8 cellular contexts compared by ENCODE assay signal in the genomic region with DNA sequence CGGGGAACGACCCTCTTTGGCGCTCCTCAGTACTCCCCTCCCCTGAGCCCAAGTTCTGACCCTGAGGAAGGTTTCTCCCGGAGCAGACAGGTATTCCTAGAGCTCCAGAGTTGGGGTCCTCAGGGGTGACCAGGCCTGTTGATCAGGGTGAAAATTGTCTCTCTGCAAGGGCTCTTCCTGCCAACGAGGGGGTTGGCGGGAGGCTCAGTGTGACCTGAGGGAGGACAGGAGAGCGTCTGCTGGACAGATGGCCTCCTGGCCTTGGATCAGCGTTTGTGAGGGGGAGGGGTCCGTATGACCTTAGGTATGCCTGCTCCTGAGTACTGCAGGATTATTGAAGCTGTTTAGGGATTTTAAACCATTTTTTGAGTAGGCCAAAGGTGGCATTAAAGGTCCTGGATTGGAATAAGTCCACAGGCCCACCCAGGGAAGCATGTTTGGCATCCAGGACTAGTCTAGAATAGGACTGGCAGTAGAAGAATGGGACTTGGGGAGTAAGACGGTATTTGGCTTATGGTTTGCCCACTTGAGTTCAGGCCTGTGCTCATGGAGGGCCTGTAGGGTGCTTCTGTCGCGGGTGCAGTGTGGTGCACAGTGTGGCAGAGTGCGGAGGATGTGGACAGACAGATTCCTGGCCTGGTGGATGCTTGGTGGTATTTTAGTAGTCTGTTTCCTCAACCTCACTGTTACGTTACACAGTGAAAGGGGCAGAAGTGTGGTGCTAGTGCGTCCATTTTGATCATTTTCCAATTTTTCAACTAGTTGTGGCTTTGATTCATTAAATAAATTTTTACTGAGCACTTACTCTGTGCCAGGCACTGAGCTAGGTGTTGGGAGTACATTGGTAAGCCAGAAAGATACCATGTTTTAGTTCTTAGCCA. TPM values are rescaled to one million over a fixed set of nuclear protein-coding genes. Genes with fewer than 3 reads are reported as not detected.
A peak's percentile ranks its signal among the peaks of the same experiment; 100 is the strongest.
DNase-seq lines count a peak whose midpoint lies in the region; ATAC-seq and TF ChIP-seq lines count a peak whose summit lies in the region.

No MANE protein-coding gene starts in this region.

- H2AK5ac ChIP-seq in mesendoderm (ENCODE audit: low read length), result no peak overlapping the region

- H2AFZ ChIP-seq in MM.1S (ENCODE audit: low read length), result no peak overlapping the region; the same call in 1 of the 2 replicates

- peak overlapping the region; percentile 99 for H3K18ac ChIP-seq in mesendoderm (ENCODE audit: low read length)

- H3K36me3 ChIP-seq in MM.1S (replicated peaks; ENCODE audit: insufficient read depth, low read length) (no peaks in the 10 kb centered on the region; the same call in 1 of the 2 replicates), ectodermal cell (ENCODE audit: control insufficient read depth, insufficient read depth, low read length) (no peaks in the 10 kb centered on the region), mesendoderm (ENCODE audit: control insufficient read depth, insufficient read depth, low read length) (no peaks in the 10 kb centered on the region), thyroid gland (no peaks in the 10 kb centered on the region)

- no peak overlapping the region for H4K8ac ChIP-seq in mesendoderm (ENCODE audit: low read depth, low read length)

- TF ChIP-seq CTCF in AG04449 (IDR thresholded peaks at IDR 0.05; ENCODE audit: insufficient read depth, low read length, missing control alignments), result peak; percentile 3
- 0 out of 2 replicates have a peak, but pooled peaks have one; percentile 5 for TF ChIP-seq CTCF in MM.1S (IDR thresholded peaks at IDR 0.05; ENCODE audit: low read length)
- no peak for TF ChIP-seq CTCF in thyroid gland (IDR thresholded peaks at IDR 0.05)

- H3K4me1 ChIP-seq in MM.1S (ENCODE audit: low read length) (0 out of 2 replicates have a peak, but pooled peaks cover 10% of the 10 kb centered on the region), ectodermal cell (ENCODE audit: control insufficient read depth, insufficient read depth, low read length) (peaks cover 7% of the 10 kb centered on the region), mesendoderm (ENCODE audit: control insufficient read depth, low read depth, low read length) (peaks cover 5% of the 10 kb centered on the region), thyroid gland (peaks cover 25 to 46% of the 10 kb centered on the region in 2 donors)

- no peaks in the 10 kb centered on the region for H3K9me2 ChIP-seq in MM.1S (replicated peaks; ENCODE audit: insufficient read depth, low read length)

- CTCF ChIA-PET in AG04449 (lab: Yijun Ruan, JAX), result interaction anchor here (0.8 to 2.7 kb wide), 5 partner anchors 12 to 179 kb away, joined by 3 to 10 read pairs (median 3); partner anchors contain the start of gene WDR73

- peak overlapping the region; percentile 64 for H2BK5ac ChIP-seq in mesendoderm (ENCODE audit: low read length)

- peaks cover 16% of the 10 kb centered on the region; the same call in 1 of the 2 replicates for H4K20me1 ChIP-seq in MM.1S (ENCODE audit: insufficient read depth, low read length)

- H3K23ac ChIP-seq in mesendoderm (ENCODE audit: low read length), result peak overlapping the region; percentile 24

- WGBS in ectodermal cell, 2 experiments, result 28 to 29% methylated on average over 15 of the region's 15 CpGs
- no CpG with 5 or more reads among the region's 15 CpGs for WGBS in mesendoderm (ENCODE audit: extremely low coverage, insufficient coverage, low lambda C conversion rate)
- WGBS in thyroid gland, 2 donors, result 12 to 29% methylated on average over 6 to 15 of the region's 15 CpGs

- H4K5ac ChIP-seq in mesendoderm (ENCODE audit: low read length), result no peak overlapping the region

- H3K4ac ChIP-seq in mesendoderm (ENCODE audit: low read depth, low read length), result peak overlapping the region; percentile 98

- H3F3A ChIP-seq in MM.1S (ENCODE audit: insufficient read depth, low read length), result peaks cover 11% of the 10 kb centered on the region; the same call in 1 of the 2 replicates

- no peak overlapping the region for H2BK15ac ChIP-seq in mesendoderm (replicated peaks; ENCODE audit: low read depth)

- H3K27ac ChIP-seq in MM.1S (ENCODE audit: low read length), result peak overlapping the region; percentile 50; the same call in 1 of the 2 replicates
- peak overlapping the region; percentile 36 for H3K27ac ChIP-seq in ectodermal cell (ENCODE audit: insufficient read depth, low read depth, low read length, poor library complexity, severe bottlenecking)
- peak overlapping the region; percentile 97 for H3K27ac ChIP-seq in mesendoderm (ENCODE audit: low read depth, low read length)
- H3K27ac ChIP-seq in thyroid gland, result peak overlapping the region; percentile 53 to 94 (median 89)

- H3K4me3 ChIP-seq in AG04449 (ENCODE audit: low read depth, low read length), result peak overlapping the region; percentile 93
- peak overlapping the region; percentile 96 for H3K4me3 ChIP-seq in MM.1S (ENCODE audit: low read length)
- H3K4me3 ChIP-seq in ectodermal cell (ENCODE audit: insufficient read depth, low read depth, low read length), result peak overlapping the region; percentile 66
- peak overlapping the region; percentile 49 for H3K4me3 ChIP-seq in mesendoderm (ENCODE audit: low read length)
- H3K4me3 ChIP-seq in thyroid gland (replicated peaks in 1 of 3), result peak overlapping the region; percentile 66 to 96 (median 75)

- no peaks in the 10 kb centered on the region for H3K9me3 ChIP-seq in MM.1S (replicated peaks; ENCODE audit: insufficient read depth, low read length)
- no peaks in the 10 kb centered on the region for H3K9me3 ChIP-seq in ectodermal cell (ENCODE audit: control insufficient read depth, low read length)
- no peaks in the 10 kb centered on the region for H3K9me3 ChIP-seq in thyroid gland

- no peaks in the 10 kb centered on the region for H3K27me3 ChIP-seq in MM.1S (replicated peaks; ENCODE audit: insufficient read depth, low read length)
- H3K27me3 ChIP-seq in ectodermal cell (ENCODE audit: control insufficient read depth, insufficient read depth, low read length, poor library complexity, severe bottlenecking), result no peaks in the 10 kb centered on the region
- H3K27me3 ChIP-seq in mesendoderm (ENCODE audit: insufficient read depth, low read length, poor library complexity), result no peaks in the 10 kb centered on the region
- H3K27me3 ChIP-seq in thyroid gland, result no peaks in the 10 kb centered on the region

- POLR2A ChIA-PET in AG04449 (lab: Yijun Ruan, JAX), result interaction anchor here (1.1 kb wide), 1 partner anchor 33 kb away, joined by 3 read pairs; no protein-coding TSS in a partner anchor

- H3K79me2 ChIP-seq in MM.1S (ENCODE audit: low read length) (peaks cover 64% of the 10 kb centered on the region), mesendoderm (ENCODE audit: control insufficient read depth, insufficient read depth, low read length) (peaks cover 50% of the 10 kb centered on the region)

- intact Hi-C loops in thyroid gland (cut with DNase I), result loop anchor here (10.0 kb wide), 2 partner anchors 95 to 155 kb away; partner anchors contain the start of genes NMB and WDR73

- H3K79me1 ChIP-seq in mesendoderm (ENCODE audit: low read length), result peaks cover 3% of the 10 kb centered on the region

- H3K56ac ChIP-seq in mesendoderm (ENCODE audit: low read length), result peak overlapping the region; percentile 89

- TF ChIP-seq POLR2A in thyroid gland (IDR thresholded peaks at IDR 0.05), result no peak

- no peak overlapping the region for H2BK120ac ChIP-seq in mesendoderm (ENCODE audit: low read depth, low read length)

- H3K4me2 ChIP-seq in MM.1S (ENCODE audit: low read depth, low read length) (peak overlapping the region; percentile 84), mesendoderm (ENCODE audit: low read length) (peak overlapping the region; percentile 84)

- ATAC-seq in GM21515 (IDR thresholded peaks at IDR 0.05; ENCODE audit: unreplicated experiment) (peak; percentile 21), GM21576 (IDR thresholded peaks at IDR 0.05; ENCODE audit: unreplicated experiment) (no peak)

- H3K9ac ChIP-seq in MM.1S (ENCODE audit: low read length) (peak overlapping the region; percentile 74), mesendoderm (ENCODE audit: low read length) (peak overlapping the region; percentile 83)

- DNase-seq in AG04449 (ENCODE audit: low read depth, low spot score) (no peak), MM.1S (peak; percentile 33), mesendoderm (peak; percentile 49), thyroid gland (peak; percentile 42 to 56)
- peak; percentile 69 for DNase-seq in activated CD4-positive, alpha-beta T cell treated with anti-CD3 and anti-CD28 coated beads for 48 hours

RNA-seq across cellular contexts. Expression of gene ZNF592, which starts 1.0 kb away (rescaled TPM):
- polyA plus RNA-seq in ectodermal cell (2013, experiment 1 of 4), result 21.6 TPM
- polyA plus RNA-seq in ectodermal cell (2013, experiment 2 of 4), result 23.3 TPM
- 16.0 TPM for polyA plus RNA-seq in ectodermal cell (2013, experiment 3 of 4)
- 19.2 TPM for polyA plus RNA-seq in ectodermal cell (2013, experiment 4 of 4)
- 22.7 TPM for polyA plus RNA-seq in mesendoderm (2013, experiment 1 of 2)
- 22.5 TPM for polyA plus RNA-seq in mesendoderm (2013, experiment 2 of 2)
- 10 to 100 TPM; 18.3 to 28.0 (median 21.2) TPM for total RNA-seq in thyroid gland

RNA-seq across cellular contexts. Expression of gene SEC11A, which starts 33.4 kb away (rescaled TPM):
- 328 TPM for polyA plus RNA-seq in ectodermal cell (2013, experiment 1 of 4)
- polyA plus RNA-seq in ectodermal cell (2013, experiment 2 of 4), result 349 TPM
- polyA plus RNA-seq in ectodermal cell (2013, experiment 3 of 4), result 269 TPM
- 301 TPM for polyA plus RNA-seq in ectodermal cell (2013, experiment 4 of 4)
- polyA plus RNA-seq in mesendoderm (2013, experiment 1 of 2), result 222 TPM
- polyA plus RNA-seq in mesendoderm (2013, experiment 2 of 2), result 222 TPM
- 100 to 1,000 TPM; 170 to 304 (median 182) TPM for total RNA-seq in thyroid gland

Comparison
In these comparisons a context has a peak if more than half of its experiments do, and no peak if none do; other contexts are left out.
1. CTCF ChIP-seq: peak in AG04449 (single experiment) and MM.1S (single experiment); none in thyroid gland (0 of 6).
2. H3K27ac ChIP-seq: peak in every context shown above with its lines; median percentile 97 in mesendoderm; 89 in thyroid gland; 50 in MM.1S; 36 in ectodermal cell.
3. Peak in every context shown above with its lines, with median percentiles within 50 percentile points of each other: H3K4me3 ChIP-seq.